Comparison of ENCODE assay signal across 1 cellular context in the genomic region with DNA sequence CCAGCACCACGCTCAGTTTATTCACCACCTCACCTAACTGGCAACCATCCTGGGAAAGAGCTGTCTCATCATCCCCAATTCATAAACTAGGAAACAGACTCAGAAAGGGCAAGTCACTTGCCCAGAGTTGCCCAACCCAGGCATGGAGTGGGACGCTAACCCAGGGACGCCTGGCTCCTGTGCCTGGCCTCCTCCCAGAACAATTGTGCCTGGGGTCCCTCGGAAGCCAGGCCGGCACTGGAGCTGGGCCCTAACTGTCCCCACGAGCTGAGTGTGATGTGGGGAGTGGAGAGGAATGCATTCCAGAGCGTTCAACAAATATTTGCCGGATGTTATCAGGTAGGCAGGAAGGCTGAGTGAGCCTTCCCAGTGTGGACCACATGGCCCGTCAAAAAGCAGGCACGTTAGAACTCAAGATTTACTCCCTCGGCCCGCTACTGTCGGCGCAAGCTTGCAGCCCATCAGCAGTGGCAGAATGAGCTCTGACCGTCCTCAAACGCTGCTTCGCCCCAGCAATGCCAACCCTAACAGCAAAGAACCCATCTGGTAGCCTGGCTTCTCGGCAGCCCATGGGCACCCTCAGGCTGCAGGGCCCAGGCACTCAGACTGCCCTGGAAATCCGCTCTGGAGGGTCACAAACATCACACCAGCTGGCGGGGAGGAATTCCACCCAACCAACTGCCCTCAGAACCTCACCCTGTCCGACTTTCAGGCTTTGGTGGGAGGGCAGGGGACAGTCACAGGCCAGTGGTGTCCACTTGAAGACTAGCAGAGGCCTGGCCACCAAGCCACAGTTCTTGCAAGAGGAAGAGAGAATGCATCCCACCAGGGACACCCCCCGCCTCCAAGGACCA.
A peak's percentile ranks its signal among the peaks of the same experiment; 100 is the strongest.
TF ChIP-seq lines count a peak whose summit lies in the region.

No MANE protein-coding gene starts in this region.

TF ChIP-seq in HepG2, 621 proteins besides CTCF, POLR2A, EP300 and RAD21 (continued from another document and continues in another):
- TF ChIP-seq, protein P1, sequence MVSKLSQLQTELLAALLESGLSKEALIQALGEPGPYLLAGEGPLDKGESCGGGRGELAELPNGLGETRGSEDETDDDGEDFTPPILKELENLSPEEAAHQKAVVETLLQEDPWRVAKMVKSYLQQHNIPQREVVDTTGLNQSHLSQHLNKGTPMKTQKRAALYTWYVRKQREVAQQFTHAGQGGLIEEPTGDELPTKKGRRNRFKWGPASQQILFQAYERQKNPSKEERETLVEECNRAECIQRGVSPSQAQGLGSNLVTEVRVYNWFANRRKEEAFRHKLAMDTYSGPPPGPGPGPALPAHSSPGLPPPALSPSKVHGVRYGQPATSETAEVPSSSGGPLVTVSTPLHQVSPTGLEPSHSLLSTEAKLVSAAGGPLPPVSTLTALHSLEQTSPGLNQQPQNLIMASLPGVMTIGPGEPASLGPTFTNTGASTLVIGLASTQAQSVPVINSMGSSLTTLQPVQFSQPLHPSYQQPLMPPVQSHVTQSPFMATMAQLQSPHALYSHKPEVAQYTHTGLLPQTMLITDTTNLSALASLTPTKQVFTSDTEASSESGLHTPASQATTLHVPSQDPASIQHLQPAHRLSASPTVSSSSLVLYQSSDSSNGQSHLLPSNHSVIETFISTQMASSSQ (IDR thresholded peaks at IDR 0.05; ENCODE audit: low read depth): no peak
- TF ChIP-seq, protein P1 (CRISPR knock-in tag; IDR thresholded peaks at IDR 0.05; ENCODE audit: borderline replicate concordance): peak; percentile 58; the same call in 1 of the 2 replicates
- TF ChIP-seq ZNF615 (CRISPR knock-in tag; IDR thresholded peaks at IDR 0.05; ENCODE audit: borderline replicate concordance): no peak
- peak; percentile 76 for TF ChIP-seq RXRB (CRISPR knock-in tag; IDR thresholded peaks at IDR 0.05; ENCODE audit: borderline replicate concordance)
- TF ChIP-seq, protein P2, sequence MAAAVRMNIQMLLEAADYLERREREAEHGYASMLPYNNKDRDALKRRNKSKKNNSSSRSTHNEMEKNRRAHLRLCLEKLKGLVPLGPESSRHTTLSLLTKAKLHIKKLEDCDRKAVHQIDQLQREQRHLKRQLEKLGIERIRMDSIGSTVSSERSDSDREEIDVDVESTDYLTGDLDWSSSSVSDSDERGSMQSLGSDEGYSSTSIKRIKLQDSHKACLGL (CRISPR knock-in tag; IDR thresholded peaks at IDR 0.05): peak; percentile 65
- TF ChIP-seq, protein P3, sequence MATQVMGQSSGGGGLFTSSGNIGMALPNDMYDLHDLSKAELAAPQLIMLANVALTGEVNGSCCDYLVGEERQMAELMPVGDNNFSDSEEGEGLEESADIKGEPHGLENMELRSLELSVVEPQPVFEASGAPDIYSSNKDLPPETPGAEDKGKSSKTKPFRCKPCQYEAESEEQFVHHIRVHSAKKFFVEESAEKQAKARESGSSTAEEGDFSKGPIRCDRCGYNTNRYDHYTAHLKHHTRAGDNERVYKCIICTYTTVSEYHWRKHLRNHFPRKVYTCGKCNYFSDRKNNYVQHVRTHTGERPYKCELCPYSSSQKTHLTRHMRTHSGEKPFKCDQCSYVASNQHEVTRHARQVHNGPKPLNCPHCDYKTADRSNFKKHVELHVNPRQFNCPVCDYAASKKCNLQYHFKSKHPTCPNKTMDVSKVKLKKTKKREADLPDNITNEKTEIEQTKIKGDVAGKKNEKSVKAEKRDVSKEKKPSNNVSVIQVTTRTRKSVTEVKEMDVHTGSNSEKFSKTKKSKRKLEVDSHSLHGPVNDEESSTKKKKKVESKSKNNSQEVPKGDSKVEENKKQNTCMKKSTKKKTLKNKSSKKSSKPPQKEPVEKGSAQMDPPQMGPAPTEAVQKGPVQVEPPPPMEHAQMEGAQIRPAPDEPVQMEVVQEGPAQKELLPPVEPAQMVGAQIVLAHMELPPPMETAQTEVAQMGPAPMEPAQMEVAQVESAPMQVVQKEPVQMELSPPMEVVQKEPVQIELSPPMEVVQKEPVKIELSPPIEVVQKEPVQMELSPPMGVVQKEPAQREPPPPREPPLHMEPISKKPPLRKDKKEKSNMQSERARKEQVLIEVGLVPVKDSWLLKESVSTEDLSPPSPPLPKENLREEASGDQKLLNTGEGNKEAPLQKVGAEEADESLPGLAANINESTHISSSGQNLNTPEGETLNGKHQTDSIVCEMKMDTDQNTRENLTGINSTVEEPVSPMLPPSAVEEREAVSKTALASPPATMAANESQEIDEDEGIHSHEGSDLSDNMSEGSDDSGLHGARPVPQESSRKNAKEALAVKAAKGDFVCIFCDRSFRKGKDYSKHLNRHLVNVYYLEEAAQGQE (IDR thresholded peaks at IDR 0.05; ENCODE audit: borderline replicate concordance in 1 of 2, low read depth in 1 of 2, low read length in 2 of 2): no peak
- TF ChIP-seq HIVEP1 (CRISPR knock-in tag; IDR thresholded peaks at IDR 0.05): no peak; the same call in 1 of the 2 replicates
- TF ChIP-seq, protein P4, sequence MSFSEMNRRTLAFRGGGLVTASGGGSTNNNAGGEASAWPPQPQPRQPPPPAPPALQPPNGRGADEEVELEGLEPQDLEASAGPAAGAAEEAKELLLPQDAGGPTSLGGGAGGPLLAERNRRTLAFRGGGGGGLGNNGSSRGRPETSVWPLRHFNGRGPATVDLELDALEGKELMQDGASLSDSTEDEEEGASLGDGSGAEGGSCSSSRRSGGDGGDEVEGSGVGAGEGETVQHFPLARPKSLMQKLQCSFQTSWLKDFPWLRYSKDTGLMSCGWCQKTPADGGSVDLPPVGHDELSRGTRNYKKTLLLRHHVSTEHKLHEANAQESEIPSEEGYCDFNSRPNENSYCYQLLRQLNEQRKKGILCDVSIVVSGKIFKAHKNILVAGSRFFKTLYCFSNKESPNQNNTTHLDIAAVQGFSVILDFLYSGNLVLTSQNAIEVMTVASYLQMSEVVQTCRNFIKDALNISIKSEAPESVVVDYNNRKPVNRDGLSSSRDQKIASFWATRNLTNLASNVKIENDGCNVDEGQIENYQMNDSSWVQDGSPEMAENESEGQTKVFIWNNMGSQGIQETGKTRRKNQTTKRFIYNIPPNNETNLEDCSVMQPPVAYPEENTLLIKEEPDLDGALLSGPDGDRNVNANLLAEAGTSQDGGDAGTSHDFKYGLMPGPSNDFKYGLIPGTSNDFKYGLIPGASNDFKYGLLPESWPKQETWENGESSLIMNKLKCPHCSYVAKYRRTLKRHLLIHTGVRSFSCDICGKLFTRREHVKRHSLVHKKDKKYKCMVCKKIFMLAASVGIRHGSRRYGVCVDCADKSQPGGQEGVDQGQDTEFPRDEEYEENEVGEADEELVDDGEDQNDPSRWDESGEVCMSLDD (CRISPR knock-in tag; IDR thresholded peaks at IDR 0.05; ENCODE audit: borderline replicate concordance): peak; percentile 22; the same call in 1 of the 2 replicates
- peak; percentile 46; the same call in 1 of the 2 replicates for TF ChIP-seq ZNF761 (CRISPR knock-in tag; conservative IDR thresholded peaks at IDR 0.05)
- 0 out of 2 replicates have a peak, but pooled peaks have one; percentile 55 for TF ChIP-seq SP140L (CRISPR knock-in tag; IDR thresholded peaks at IDR 0.05; ENCODE audit: borderline replicate concordance)
- no peak for TF ChIP-seq FOXM1 (CRISPR knock-in tag; IDR thresholded peaks at IDR 0.05)
- peak; percentile 90 for TF ChIP-seq RBM22 (optimal IDR thresholded peaks at IDR 0.05; ENCODE audit: low read length)
- TF ChIP-seq MIXL1 (CRISPR knock-in tag; IDR thresholded peaks at IDR 0.05): peak; percentile 79; the same call in 1 of the 2 replicates
- peak; percentile 59 for TF ChIP-seq ZBTB3 (CRISPR knock-in tag; IDR thresholded peaks at IDR 0.05; ENCODE audit: borderline replicate concordance, low read depth)
- TF ChIP-seq, protein P5, sequence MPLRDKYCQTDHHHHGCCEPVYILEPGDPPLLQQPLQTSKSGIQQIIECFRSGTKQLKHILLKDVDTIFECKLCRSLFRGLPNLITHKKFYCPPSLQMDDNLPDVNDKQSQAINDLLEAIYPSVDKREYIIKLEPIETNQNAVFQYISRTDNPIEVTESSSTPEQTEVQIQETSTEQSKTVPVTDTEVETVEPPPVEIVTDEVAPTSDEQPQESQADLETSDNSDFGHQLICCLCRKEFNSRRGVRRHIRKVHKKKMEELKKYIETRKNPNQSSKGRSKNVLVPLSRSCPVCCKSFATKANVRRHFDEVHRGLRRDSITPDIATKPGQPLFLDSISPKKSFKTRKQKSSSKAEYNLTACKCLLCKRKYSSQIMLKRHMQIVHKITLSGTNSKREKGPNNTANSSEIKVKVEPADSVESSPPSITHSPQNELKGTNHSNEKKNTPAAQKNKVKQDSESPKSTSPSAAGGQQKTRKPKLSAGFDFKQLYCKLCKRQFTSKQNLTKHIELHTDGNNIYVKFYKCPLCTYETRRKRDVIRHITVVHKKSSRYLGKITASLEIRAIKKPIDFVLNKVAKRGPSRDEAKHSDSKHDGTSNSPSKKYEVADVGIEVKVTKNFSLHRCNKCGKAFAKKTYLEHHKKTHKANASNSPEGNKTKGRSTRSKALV (CRISPR knock-in tag; IDR thresholded peaks at IDR 0.05): no peak
- no peak for TF ChIP-seq ZNF567 (CRISPR knock-in tag; IDR thresholded peaks at IDR 0.05; ENCODE audit: borderline replicate concordance)
- TF ChIP-seq FOXA3 (CRISPR knock-in tag; IDR thresholded peaks at IDR 0.05): peak; percentile 77
- peak; percentile 3; the same call in 1 of the 2 replicates for TF ChIP-seq ZNF451 (CRISPR knock-in tag; IDR thresholded peaks at IDR 0.05)
- TF ChIP-seq JUND (CRISPR knock-in tag; IDR thresholded peaks at IDR 0.05): peak; percentile 34; the same call in 1 of the 2 replicates
- TF ChIP-seq ELF1 (CRISPR knock-in tag; IDR thresholded peaks at IDR 0.05): peak; percentile 48; the same call in 1 of the 2 replicates
- TF ChIP-seq STAG1 (CRISPR knock-in tag; IDR thresholded peaks at IDR 0.05): peak; percentile 24; the same call in 1 of the 2 replicates
- TF ChIP-seq, protein P6, sequence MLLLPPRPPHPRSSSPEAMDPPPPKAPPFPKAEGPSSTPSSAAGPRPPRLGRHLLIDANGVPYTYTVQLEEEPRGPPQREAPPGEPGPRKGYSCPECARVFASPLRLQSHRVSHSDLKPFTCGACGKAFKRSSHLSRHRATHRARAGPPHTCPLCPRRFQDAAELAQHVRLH (CRISPR knock-in tag; IDR thresholded peaks at IDR 0.05; ENCODE audit: borderline replicate concordance, low read depth): peak; percentile 6; the same call in 1 of the 2 replicates
- no peak for TF ChIP-seq NCOA1 (CRISPR knock-in tag; IDR thresholded peaks at IDR 0.05)
- TF ChIP-seq, protein P7, sequence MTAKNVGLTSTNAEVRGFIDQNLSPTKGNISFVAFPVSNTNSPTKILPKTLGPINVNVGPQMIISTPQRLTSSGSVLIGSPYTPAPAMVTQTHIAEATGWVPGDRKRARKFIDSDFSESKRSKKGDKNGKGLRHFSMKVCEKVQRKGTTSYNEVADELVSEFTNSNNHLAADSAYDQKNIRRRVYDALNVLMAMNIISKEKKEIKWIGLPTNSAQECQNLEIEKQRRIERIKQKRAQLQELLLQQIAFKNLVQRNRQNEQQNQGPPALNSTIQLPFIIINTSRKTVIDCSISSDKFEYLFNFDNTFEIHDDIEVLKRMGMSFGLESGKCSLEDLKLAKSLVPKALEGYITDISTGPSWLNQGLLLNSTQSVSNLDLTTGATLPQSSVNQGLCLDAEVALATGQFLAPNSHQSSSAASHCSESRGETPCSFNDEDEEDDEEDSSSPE (CRISPR knock-in tag; IDR thresholded peaks at IDR 0.05): peak; percentile 47; the same call in 1 of the 2 replicates
- TF ChIP-seq, protein P8, sequence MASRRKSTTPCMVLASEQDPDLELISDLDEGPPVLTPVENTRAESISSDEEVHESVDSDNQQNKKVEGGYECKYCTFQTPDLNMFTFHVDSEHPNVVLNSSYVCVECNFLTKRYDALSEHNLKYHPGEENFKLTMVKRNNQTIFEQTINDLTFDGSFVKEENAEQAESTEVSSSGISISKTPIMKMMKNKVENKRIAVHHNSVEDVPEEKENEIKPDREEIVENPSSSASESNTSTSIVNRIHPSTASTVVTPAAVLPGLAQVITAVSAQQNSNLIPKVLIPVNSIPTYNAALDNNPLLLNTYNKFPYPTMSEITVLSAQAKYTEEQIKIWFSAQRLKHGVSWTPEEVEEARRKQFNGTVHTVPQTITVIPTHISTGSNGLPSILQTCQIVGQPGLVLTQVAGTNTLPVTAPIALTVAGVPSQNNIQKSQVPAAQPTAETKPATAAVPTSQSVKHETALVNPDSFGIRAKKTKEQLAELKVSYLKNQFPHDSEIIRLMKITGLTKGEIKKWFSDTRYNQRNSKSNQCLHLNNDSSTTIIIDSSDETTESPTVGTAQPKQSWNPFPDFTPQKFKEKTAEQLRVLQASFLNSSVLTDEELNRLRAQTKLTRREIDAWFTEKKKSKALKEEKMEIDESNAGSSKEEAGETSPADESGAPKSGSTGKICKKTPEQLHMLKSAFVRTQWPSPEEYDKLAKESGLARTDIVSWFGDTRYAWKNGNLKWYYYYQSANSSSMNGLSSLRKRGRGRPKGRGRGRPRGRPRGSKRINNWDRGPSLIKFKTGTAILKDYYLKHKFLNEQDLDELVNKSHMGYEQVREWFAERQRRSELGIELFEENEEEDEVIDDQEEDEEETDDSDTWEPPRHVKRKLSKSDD (CRISPR knock-in tag; IDR thresholded peaks at IDR 0.05; ENCODE audit: low read depth): peak; percentile 85; the same call in 1 of the 2 replicates
- no peak for TF ChIP-seq RBAK (CRISPR knock-in tag; IDR thresholded peaks at IDR 0.05)
- TF ChIP-seq, protein P9, sequence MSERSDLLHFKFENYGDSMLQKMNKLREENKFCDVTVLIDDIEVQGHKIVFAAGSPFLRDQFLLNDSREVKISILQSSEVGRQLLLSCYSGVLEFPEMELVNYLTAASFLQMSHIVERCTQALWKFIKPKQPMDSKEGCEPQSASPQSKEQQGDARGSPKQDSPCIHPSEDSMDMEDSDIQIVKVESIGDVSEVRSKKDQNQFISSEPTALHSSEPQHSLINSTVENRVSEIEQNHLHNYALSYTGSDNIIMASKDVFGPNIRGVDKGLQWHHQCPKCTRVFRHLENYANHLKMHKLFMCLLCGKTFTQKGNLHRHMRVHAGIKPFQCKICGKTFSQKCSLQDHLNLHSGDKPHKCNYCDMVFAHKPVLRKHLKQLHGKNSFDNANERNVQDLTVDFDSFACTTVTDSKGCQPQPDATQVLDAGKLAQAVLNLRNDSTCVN (CRISPR knock-in tag; IDR thresholded peaks at IDR 0.05; ENCODE audit: borderline replicate concordance): 0 out of 2 replicates have a peak, but pooled peaks have one; percentile 11
